In genomic region chr3:113284453-113285050, GRCh38 we compare ENCODE assay signal across 24 cellular contexts.
A peak's percentile ranks its signal among the peaks of the same experiment; 100 is the strongest.
DNase-seq lines count a peak whose midpoint lies in the region; ATAC-seq and TF ChIP-seq lines count a peak whose summit lies in the region.
"Had no signal": no experiment of that assay in that cellular context is flagged by ENCODE, and none has a peak within 500 bp of the region (broad histone marks: within the 10 kb centered on the region; RNA-seq: fewer than 3 reads in every experiment).

No MANE protein-coding gene starts in this region.

- H3K4me1 ChIP-seq in esophagus muscularis mucosa: peaks cover 3 to 46% (median 33%) of the 10 kb centered on the region in 4 donors
- peaks cover 4% of the 10 kb centered on the region for H3K4me1 ChIP-seq in neural progenitor cell
- peaks cover 0 to 10% of the 10 kb centered on the region in 2 donors for H3K4me1 ChIP-seq in uterus

- TF ChIP-seq EP300 in esophagus muscularis mucosa (IDR thresholded peaks at IDR 0.05): no peak

- intact Hi-C loops in esophagus muscularis mucosa (cut with DNase I): loop anchor here (5.0 kb wide), 1 partner anchor 72 kb away; the partner anchor contains the start of gene BOC
- intact Hi-C loops in uterus (cut with DNase I; ENCODE audit: low total_unique reads): loop anchor here (5.0 to 10.0 kb wide), 2 partner anchors 147 to 230 kb away; no protein-coding TSS in a partner anchor
- intact Hi-C loops in lower leg skin (cut with DNase I; ENCODE audit: low total_unique reads): loop anchor here (5.0 kb wide), 2 partner anchors 152 to 232 kb away; no protein-coding TSS in a partner anchor

- H3K4me3 ChIP-seq in esophagus muscularis mucosa: no peak overlapping the region
- H3K4me3 ChIP-seq in neural progenitor cell: no peak overlapping the region
- H3K4me3 ChIP-seq in uterus: no peak overlapping the region
- H3K4me3 ChIP-seq in lower leg skin (ENCODE audit: low read depth, poor library complexity, severe bottlenecking): no peak overlapping the region
- H3K4me3 ChIP-seq: GM12878, PC-9, SJCRH30 had no signal

- peaks cover 0 to 64% (median 40%) of the 10 kb centered on the region in 4 donors for H3K36me3 ChIP-seq in esophagus muscularis mucosa
- H3K36me3 ChIP-seq in neural progenitor cell: peaks cover 5% of the 10 kb centered on the region
- H3K36me3 ChIP-seq in uterus: no peaks in the 10 kb centered on the region
- H3K36me3 ChIP-seq: BE2C had no signal

- H3K27me3 ChIP-seq in esophagus muscularis mucosa: no peaks in the 10 kb centered on the region
- H3K27me3 ChIP-seq in neural progenitor cell: no peaks in the 10 kb centered on the region
- no peaks in the 10 kb centered on the region for H3K27me3 ChIP-seq in uterus
- H3K27me3 ChIP-seq: BE2C, SJCRH30 had no signal

- H3K36me3 Mint-ChIP-seq in activated naive CD8-positive, alpha-beta T cell treated with anti-CD3 and anti-CD28 coated beads, Interleukin-2, amount 50 U/mL, for 24 hours (ENCODE audit: low read depth): no peaks in the 10 kb centered on the region
- H3K36me3 Mint-ChIP-seq in activated naive CD8-positive, alpha-beta T cell treated with anti-CD3 and anti-CD28 coated beads for 36 hours: no peaks in the 10 kb centered on the region
- H3K36me3 Mint-ChIP-seq in neural progenitor cell: peaks cover 54% of the 10 kb centered on the region
- H3K36me3 Mint-ChIP-seq: CD14-positive monocyte; CD8-positive, alpha-beta memory T cell had no signal

- H3K27ac ChIP-seq in esophagus muscularis mucosa (replicated peaks in 1 of 4) (peak overlapping the region in 3 of 4 donors; percentile 65 to 79 (median 67)), neural progenitor cell (no peak overlapping the region), uterus (peak overlapping the region; percentile 63 to 73)
- H3K27ac ChIP-seq: PC-9, SJCRH30 had no signal

- no peak for TF ChIP-seq CTCF in esophagus muscularis mucosa (IDR thresholded peaks at IDR 0.05)
- no peak for TF ChIP-seq CTCF in neural progenitor cell (IDR thresholded peaks at IDR 0.05)
- no peak for TF ChIP-seq CTCF in uterus (IDR thresholded peaks at IDR 0.05)
- TF ChIP-seq CTCF in lower leg skin (IDR thresholded peaks at IDR 0.05): no peak

- peak overlapping the region; percentile 10 for H3K27ac Mint-ChIP-seq in activated naive CD8-positive, alpha-beta T cell treated with anti-CD3 and anti-CD28 coated beads, Interleukin-2, amount 50 U/mL, for 24 hours
- no peak overlapping the region for H3K27ac Mint-ChIP-seq in activated naive CD8-positive, alpha-beta T cell treated with anti-CD3 and anti-CD28 coated beads for 36 hours
- H3K27ac Mint-ChIP-seq in neural progenitor cell: peak overlapping the region; percentile 61
- H3K27ac Mint-ChIP-seq: CD8-positive, alpha-beta memory T cell had no signal

- H3F3A ChIP-seq in neural progenitor cell (ENCODE audit: low read depth): peaks cover 2% of the 10 kb centered on the region

- 85% methylated on average over 11 of the region's 12 CpGs for WGBS in esophagus muscularis mucosa
- 55 to 68% methylated on average over 9 to 12 of the region's 12 CpGs for WGBS in lower leg skin, 2 donors

- no peak overlapping the region for H2AFZ ChIP-seq in neural progenitor cell (replicated peaks)
- H2AFZ ChIP-seq: PC-9 had no signal

- no peak overlapping the region for H3K9ac ChIP-seq in neural progenitor cell

- H3K4me1 Mint-ChIP-seq in activated naive CD8-positive, alpha-beta T cell treated with anti-CD3 and anti-CD28 coated beads, Interleukin-2, amount 50 U/mL, for 24 hours: peaks cover 4% of the 10 kb centered on the region
- no peaks in the 10 kb centered on the region for H3K4me1 Mint-ChIP-seq in activated naive CD8-positive, alpha-beta T cell treated with anti-CD3 and anti-CD28 coated beads for 36 hours
- H3K4me1 Mint-ChIP-seq in neural progenitor cell: peaks cover 38% of the 10 kb centered on the region
- H3K4me1 Mint-ChIP-seq: CD8-positive, alpha-beta memory T cell had no signal

- H3K27me3 Mint-ChIP-seq in activated naive CD8-positive, alpha-beta T cell treated with anti-CD3 and anti-CD28 coated beads, Interleukin-2, amount 50 U/mL, for 24 hours: no peaks in the 10 kb centered on the region
- H3K27me3 Mint-ChIP-seq in activated naive CD8-positive, alpha-beta T cell treated with anti-CD3 and anti-CD28 coated beads for 36 hours: no peaks in the 10 kb centered on the region
- H3K27me3 Mint-ChIP-seq in neural progenitor cell (ENCODE audit: insufficient read depth, low read depth): peaks cover 12% of the 10 kb centered on the region

- H4K20me1 ChIP-seq in neural progenitor cell (ENCODE audit: low read depth): no peaks in the 10 kb centered on the region

- no peak overlapping the region for H3K4me2 ChIP-seq in neural progenitor cell
- H3K4me2 ChIP-seq: PC-9 had no signal

- H3K79me2 ChIP-seq in neural progenitor cell (ENCODE audit: low read depth): no peaks in the 10 kb centered on the region

- H3K4me3 Mint-ChIP-seq in activated naive CD8-positive, alpha-beta T cell treated with anti-CD3 and anti-CD28 coated beads, Interleukin-2, amount 50 U/mL, for 24 hours: no peak overlapping the region
- H3K4me3 Mint-ChIP-seq in activated naive CD8-positive, alpha-beta T cell treated with anti-CD3 and anti-CD28 coated beads for 36 hours: no peak overlapping the region
- H3K4me3 Mint-ChIP-seq in neural progenitor cell: no peak overlapping the region
- H3K4me3 Mint-ChIP-seq: CD14-positive monocyte; CD8-positive, alpha-beta memory T cell had no signal

- TF ChIP-seq POLR2A in esophagus muscularis mucosa (IDR thresholded peaks at IDR 0.05; ENCODE audit: low read depth) (no peak), uterus (IDR thresholded peaks at IDR 0.05) (no peak), lower leg skin (IDR thresholded peaks at IDR 0.05) (no peak)

- no peak for DNase-seq in activated naive CD8-positive, alpha-beta T cell treated with anti-CD3 and anti-CD28 coated beads, Interleukin-2, amount 50 U/mL, for 24 hours
- DNase-seq in activated naive CD8-positive, alpha-beta T cell treated with anti-CD3 and anti-CD28 coated beads for 36 hours: no peak
- DNase-seq in esophagus muscularis mucosa (ENCODE audit: extremely low spot score): no peak
- no peak for DNase-seq in neural progenitor cell (ENCODE audit: low spot score)
- DNase-seq in uterus: no peak
- no peak for DNase-seq in lower leg skin (ENCODE audit: low spot score in 2 of 2)
- no peak for DNase-seq in GM19238 (ENCODE audit: insufficient read length, low spot score)
- DNase-seq: 8988T; ACHN; BE2C; CD8-positive, alpha-beta memory T cell; DMS79; EL; GDM1; KG1; MM.1S; NCI-H2029; NCI-H526; PC-9; SJCRH30 had no signal

- no peaks in the 10 kb centered on the region for H3K9me3 Mint-ChIP-seq in activated naive CD8-positive, alpha-beta T cell treated with anti-CD3 and anti-CD28 coated beads, Interleukin-2, amount 50 U/mL, for 24 hours
- no peaks in the 10 kb centered on the region for H3K9me3 Mint-ChIP-seq in activated naive CD8-positive, alpha-beta T cell treated with anti-CD3 and anti-CD28 coated beads for 36 hours
- H3K9me3 Mint-ChIP-seq in neural progenitor cell: no peaks in the 10 kb centered on the region
- H3K9me3 Mint-ChIP-seq: CD14-positive monocyte; CD8-positive, alpha-beta memory T cell had no signal

- ATAC-seq in activated naive CD8-positive, alpha-beta T cell treated with anti-CD3 and anti-CD28 coated beads, Interleukin-2, amount 50 U/mL, for 24 hours: no peak
- no peak for ATAC-seq in GM18868 (IDR thresholded peaks at IDR 0.05; ENCODE audit: unreplicated experiment)
- ATAC-seq: GM12878, Right ventricle myocardium inferior had no signal

- H3K9me3 ChIP-seq in esophagus muscularis mucosa (no peaks in the 10 kb centered on the region), neural progenitor cell (ENCODE audit: low read depth) (no peaks in the 10 kb centered on the region), uterus (no peaks in the 10 kb centered on the region)
- H3K9me3 ChIP-seq: BE2C, SJCRH30 had no signal
